8 cellular contexts compared by ENCODE assay signal in genomic region chr14:75294649-75295033, GRCh38. TPM values are rescaled to one million over a fixed set of nuclear protein-coding genes. Genes with fewer than 3 reads are reported as not detected.
DNase-seq lines count a peak whose midpoint lies in the region; ATAC-seq, FAIRE-seq and TF ChIP-seq lines count a peak whose summit lies in the region.

No MANE protein-coding gene starts in this region.

- H3K4me1 ChIP-seq in iPS DF 6.9 (ENCODE audit: control insufficient read depth, insufficient read depth, low read length): peaks cover 1% of the 10 kb centered on the region; the same call in 1 of the 2 replicates
- peaks cover 0 to 12% of the 10 kb centered on the region in 2 donors for H3K4me1 ChIP-seq in small intestine (ENCODE audit: control insufficient read depth in 2 of 2, insufficient read depth in 1 of 2, low read depth in 1 of 2, low read length in 1 of 2)

- H3K27ac ChIP-seq in iPS DF 6.9 (ENCODE audit: low read length): no peak overlapping the region
- H3K27ac ChIP-seq in small intestine (ENCODE audit: low read depth in 1 of 2, low read length in 1 of 2): peak overlapping the region; percentile 97 to 98

- H3K27ac Mint-ChIP-seq in activated CD4-positive, alpha-beta T cell treated with anti-CD3 and anti-CD28 coated beads, Interleukin-2, amount 10 ng/mL, durations not matched to agents 7 days and 5 days: peak overlapping the region; percentile 57
- peak overlapping the region; percentile 77 for H3K27ac Mint-ChIP-seq in activated B cell treated with CpG ODN at 0.5 μM for 24 hours

- peak overlapping the region; percentile 46; the same call in 1 of the 2 replicates for H3K4me3 ChIP-seq in iPS DF 6.9 (ENCODE audit: low read length)
- peak overlapping the region; percentile 28 to 58 for H3K4me3 ChIP-seq in small intestine (ENCODE audit: low read depth in 1 of 2, low read length in 2 of 2)

- H3K36me3 ChIP-seq in iPS DF 6.9 (ENCODE audit: control insufficient read depth, insufficient read depth, low read length) (no peaks in the 10 kb centered on the region), small intestine (ENCODE audit: control insufficient read depth in 2 of 2, insufficient read depth in 2 of 2, low read length in 2 of 2) (no peaks in the 10 kb centered on the region)

- no peaks in the 10 kb centered on the region for H3K36me3 Mint-ChIP-seq in activated CD4-positive, alpha-beta T cell treated with anti-CD3 and anti-CD28 coated beads, Interleukin-2, amount 10 ng/mL, durations not matched to agents 7 days and 5 days (ENCODE audit: low read depth)
- no peaks in the 10 kb centered on the region for H3K36me3 Mint-ChIP-seq in activated B cell treated with CpG ODN at 0.5 μM for 24 hours (ENCODE audit: low read depth)

- WGBS in iPS DF 6.9 (ENCODE audit: insufficient coverage, insufficient read length): no CpG with 5 or more reads among the region's 9 CpGs
- WGBS in small intestine, 3 donors: 1 to 2% (median 1%) methylated on average over 9 of the region's 9 CpGs

- peaks cover 18% of the 10 kb centered on the region for H3K27me3 Mint-ChIP-seq in activated CD4-positive, alpha-beta T cell treated with anti-CD3 and anti-CD28 coated beads, Interleukin-2, amount 10 ng/mL, durations not matched to agents 7 days and 5 days
- H3K27me3 Mint-ChIP-seq in activated B cell treated with CpG ODN at 0.5 μM for 24 hours: peaks cover 3% of the 10 kb centered on the region

- DNase-seq in activated CD4-positive, alpha-beta T cell treated with anti-CD3 and anti-CD28 coated beads, Interleukin-2, amount 10 ng/mL, durations not matched to agents 7 days and 5 days: no peak
- DNase-seq in activated CD4-positive, alpha-beta T cell treated with anti-CD3 and anti-CD28 coated beads for 1 hour: no peak
- DNase-seq in activated B cell treated with CpG ODN at 0.5 μM for 24 hours: no peak
- no peak for DNase-seq in iPS DF 6.9 (ENCODE audit: low read depth, low spot score)
- DNase-seq in small intestine: no peak
- DNase-seq in HTR-8/SVneo (ENCODE audit: insufficient read length, low spot score): no peak
- DNase-seq in KBM-7: no peak
- DNase-seq in NCI-H2107 (lab: John Stamatoyannopoulos, UW): no peak

- no peak for FAIRE-seq in small intestine (lab: Jason Lieb, UNC)
- FAIRE-seq in HTR-8/SVneo (lab: Jason Lieb, UNC): no peak

- no peaks in the 10 kb centered on the region for H3K9me3 Mint-ChIP-seq in activated CD4-positive, alpha-beta T cell treated with anti-CD3 and anti-CD28 coated beads, Interleukin-2, amount 10 ng/mL, durations not matched to agents 7 days and 5 days
- H3K9me3 Mint-ChIP-seq in activated B cell treated with CpG ODN at 0.5 μM for 24 hours: no peaks in the 10 kb centered on the region

- POLR2A ChIA-PET in activated CD4-positive, alpha-beta T cell treated with anti-CD3 and anti-CD28 coated beads, Interleukin-2, amount 10 ng/mL, durations not matched to agents 7 days and 5 days (lab: Charles Lee): interaction anchor here (0.8 kb wide), 1 partner anchor 217 kb away, joined by 3 read pairs; no protein-coding TSS in a partner anchor
- POLR2A ChIA-PET in activated B cell treated with CpG ODN at 0.5 μM for 24 hours (lab: Charles Lee): interaction anchor here (0.5 to 2.8 kb wide), 12 partner anchors 10 to 353 kb away, joined by 3 to 11 read pairs (median 4); partner anchors contain the start of gene NEK9

- H3K9me3 ChIP-seq in iPS DF 6.9 (ENCODE audit: control insufficient read depth, insufficient read depth, low read length) (no peaks in the 10 kb centered on the region), small intestine (ENCODE audit: control insufficient read depth, low read depth) (no peaks in the 10 kb centered on the region)

- intact Hi-C loops in activated B cell treated with CpG ODN at 0.5 μM for 24 hours (cut with micrococcal nuclease): loop anchor here (1.0 to 10.0 kb wide), 6 partner anchors 16 to 990 kb away; partner anchors contain the start of genes ABCD4, FOS and TMED10

- peak overlapping the region; percentile 75 for H3K4me3 Mint-ChIP-seq in activated CD4-positive, alpha-beta T cell treated with anti-CD3 and anti-CD28 coated beads, Interleukin-2, amount 10 ng/mL, durations not matched to agents 7 days and 5 days
- peak overlapping the region; percentile 95 for H3K4me3 Mint-ChIP-seq in activated B cell treated with CpG ODN at 0.5 μM for 24 hours

- H3K27me3 ChIP-seq in iPS DF 6.9 (ENCODE audit: control insufficient read depth, insufficient read depth, low read length) (no peaks in the 10 kb centered on the region), small intestine (ENCODE audit: control insufficient read depth in 2 of 2, insufficient read depth in 2 of 2, low read length in 2 of 2) (no peaks in the 10 kb centered on the region)

- no peak for ATAC-seq in activated B cell treated with CpG ODN at 0.5 μM for 24 hours (ENCODE audit: low read depth)

- H3K4me1 Mint-ChIP-seq in activated CD4-positive, alpha-beta T cell treated with anti-CD3 and anti-CD28 coated beads, Interleukin-2, amount 10 ng/mL, durations not matched to agents 7 days and 5 days: peaks cover 23% of the 10 kb centered on the region
- H3K4me1 Mint-ChIP-seq in activated B cell treated with CpG ODN at 0.5 μM for 24 hours: peaks cover 21% of the 10 kb centered on the region

- in situ Hi-C loops in KBM-7 (cut with MboI; ENCODE audit: low pct_unique_long_range_greater_than_20kb, low sequenced_read_pairs): loop anchor here (10.0 kb wide), 1 partner anchor 150 kb away; no protein-coding TSS in a partner anchor

- CTCF ChIA-PET in activated CD4-positive, alpha-beta T cell treated with anti-CD3 and anti-CD28 coated beads, Interleukin-2, amount 10 ng/mL, durations not matched to agents 7 days and 5 days (lab: Charles Lee): interaction anchor here (0.8 to 2.3 kb wide), 12 partner anchors 10 to 168 kb away, joined by 3 to 15 read pairs (median 4); partner anchors contain the start of gene NEK9
- CTCF ChIA-PET in activated B cell treated with CpG ODN at 0.5 μM for 24 hours (lab: Charles Lee): interaction anchor here (0.7 to 3.5 kb wide), 12 partner anchors 9 to 168 kb away, joined by 3 to 19 read pairs (median 8); partner anchors contain the start of gene NEK9

- no peak for TF ChIP-seq CTCF in activated B cell treated with CpG ODN at 0.5 μM for 24 hours (IDR thresholded peaks at IDR 0.05)

RNA-seq across cellular contexts. Expression of gene FOS, which starts 16.0 kb away (rescaled TPM):
- total RNA-seq in activated CD4-positive, alpha-beta T cell treated with anti-CD3 and anti-CD28 coated beads, Interleukin-2, amount 10 ng/mL, durations not matched to agents 7 days and 5 days: 10 to 100 TPM; 28.0 to 35.7 TPM
- 27.1 and 37.8 TPM in 2 replicates for total RNA-seq in activated B cell treated with CpG ODN at 0.5 μM for 24 hours
- polyA plus RNA-seq in small intestine: 100 to 1,000 TPM in 2 of 3 donors, 10 to 100 TPM in 1; 71.6 to 344 (median 136) TPM
